Comparison of ENCODE assay signal across 11 cellular contexts in the genomic region with DNA sequence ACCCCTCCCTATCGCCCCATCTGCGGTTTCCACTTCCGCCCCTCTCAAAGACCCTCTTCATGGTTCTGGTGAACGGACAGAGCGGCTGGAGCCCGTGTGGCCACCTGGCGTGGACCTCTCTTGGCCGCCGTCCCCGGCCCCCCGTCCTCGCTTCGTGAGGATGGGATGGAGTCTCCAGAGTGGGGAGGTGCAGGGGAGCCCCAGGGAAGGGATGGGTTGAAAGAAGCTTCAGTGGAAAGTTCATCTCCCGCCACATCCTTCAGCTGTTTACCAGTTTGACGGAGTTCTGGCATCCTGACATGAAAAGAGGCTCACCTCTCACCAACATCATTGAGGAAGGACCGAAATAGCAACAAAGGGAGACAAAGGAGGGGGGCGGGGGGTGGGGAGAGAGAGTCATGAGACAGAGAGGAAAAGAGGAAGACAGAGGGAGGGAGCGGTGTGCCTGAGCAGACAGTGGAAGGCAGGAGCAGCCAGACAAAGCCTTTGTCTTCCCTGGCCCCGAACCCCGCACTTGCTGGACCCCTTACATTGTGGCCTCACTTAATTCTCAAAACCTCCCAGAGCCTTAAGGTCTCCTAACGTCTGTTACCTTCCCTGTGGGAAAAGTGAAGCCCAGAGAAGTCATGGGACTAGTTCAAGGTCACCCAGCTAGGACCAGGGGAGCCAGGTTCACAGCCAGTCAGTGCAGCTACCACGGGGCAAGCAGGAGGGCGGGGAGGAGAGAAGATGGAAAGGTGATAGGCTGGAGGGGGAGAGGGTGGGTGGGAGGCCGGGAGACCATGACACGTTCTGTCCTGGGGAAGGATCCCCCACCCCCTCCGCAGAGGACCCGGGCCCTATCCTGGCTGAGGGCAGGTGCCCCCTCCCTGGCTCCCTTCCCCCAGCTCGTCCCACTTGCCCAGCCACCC. TPM values are rescaled to one million over a fixed set of nuclear protein-coding genes. Genes with fewer than 3 reads are reported as not detected.
DNase-seq lines count a peak whose midpoint lies in the region; ATAC-seq and TF ChIP-seq lines count a peak whose summit lies in the region.
"Had no signal": no experiment of that assay in that cellular context is flagged by ENCODE, and none has a peak within 500 bp of the region (broad histone marks: within the 10 kb centered on the region; RNA-seq: fewer than 3 reads in every experiment).

No MANE protein-coding gene starts in this region.

- H3K9me3 Mint-ChIP-seq in GM23338 (no peaks in the 10 kb centered on the region), endothelial cell (ENCODE audit: unreplicated experiment) (no peaks in the 10 kb centered on the region)
- H3K9me3 Mint-ChIP-seq in activated naive CD4-positive, alpha-beta T cell treated with anti-CD3 and anti-CD28 coated beads for 36 hours = no peaks in the 10 kb centered on the region

- no peak for ATAC-seq in GM23338
- ATAC-seq: SK-N-SH treated with all-trans-retinoic acid at 6 μM for 48 hours had no signal

- TF ChIP-seq POLR2A in Peyer's patch (IDR thresholded peaks at IDR 0.05) (no peak), stomach (IDR thresholded peaks at IDR 0.05) (no peak)

- no peaks in the 10 kb centered on the region for H3F3A ChIP-seq in GM23338 (replicated peaks; ENCODE audit: low read depth)

- H3K27ac ChIP-seq in GM23338 (ENCODE audit: low read depth) = no peak overlapping the region
- H3K27ac ChIP-seq in Peyer's patch = peak overlapping the region; percentile 17 to 79 (median 66)
- H3K27ac ChIP-seq in stomach = no peak overlapping the region
- H3K27ac ChIP-seq: vagina had no signal

- H3K4me1 Mint-ChIP-seq in GM23338 (peaks cover 26% of the 10 kb centered on the region), endothelial cell (ENCODE audit: unreplicated experiment) (peaks cover 22% of the 10 kb centered on the region)
- H3K4me1 Mint-ChIP-seq in activated naive CD4-positive, alpha-beta T cell treated with anti-CD3 and anti-CD28 coated beads for 36 hours (ENCODE audit: low read depth) = peaks cover 85% of the 10 kb centered on the region

- peak overlapping the region; percentile 43; the same call in 1 of the 2 replicates for H3K4me2 ChIP-seq in GM23338

- H3K27me3 Mint-ChIP-seq in GM23338 (ENCODE audit: insufficient read depth, low read depth, poor library complexity) (peaks cover 20% of the 10 kb centered on the region), endothelial cell (ENCODE audit: unreplicated experiment) (peaks cover 11% of the 10 kb centered on the region)
- H3K27me3 Mint-ChIP-seq in activated naive CD4-positive, alpha-beta T cell treated with anti-CD3 and anti-CD28 coated beads for 36 hours (ENCODE audit: low read depth) = no peaks in the 10 kb centered on the region

- H3K4me1 ChIP-seq in GM23338 (ENCODE audit: insufficient read depth) = peaks cover 10% of the 10 kb centered on the region; the same call in 1 of the 2 replicates
- peaks cover 0 to 33% (median 18%) of the 10 kb centered on the region in 4 donors for H3K4me1 ChIP-seq in Peyer's patch
- peaks cover 10 to 62% (median 42%) of the 10 kb centered on the region in 4 donors for H3K4me1 ChIP-seq in stomach
- H3K4me1 ChIP-seq: vagina had no signal

- no peaks in the 10 kb centered on the region for H3K79me2 ChIP-seq in GM23338 (replicated peaks; ENCODE audit: insufficient read depth)

- H2AFZ ChIP-seq in GM23338 = 0 out of 2 replicates have a peak overlapping the region, but pooled peaks have one; percentile 23

- H3K9me2 ChIP-seq in GM23338 (ENCODE audit: insufficient read depth) = no peaks in the 10 kb centered on the region

- 69 to 81% (median 71%) methylated on average over 25 to 28 of the region's 28 CpGs for WGBS in stomach, 5 donors

- H3K4me3 ChIP-seq in GM23338 = no peak overlapping the region
- H3K4me3 ChIP-seq in Peyer's patch = no peak overlapping the region
- no peak overlapping the region for H3K4me3 ChIP-seq in stomach
- H3K4me3 ChIP-seq: vagina had no signal

- H3K27me3 ChIP-seq in GM23338 (ENCODE audit: insufficient read depth) (no peaks in the 10 kb centered on the region), Peyer's patch (no peaks in the 10 kb centered on the region), stomach (peaks cover 0 to 29% (median 2%) of the 10 kb centered on the region in 3 donors)
- H3K27me3 ChIP-seq: vagina had no signal

- intact Hi-C loops in activated naive CD4-positive, alpha-beta T cell treated with anti-CD3 and anti-CD28 coated beads for 36 hours (cut with micrococcal nuclease) = loop anchor here (1.0 to 10.0 kb wide), 7 partner anchors 16 to 308 kb away; a partner anchor contains a TSS
- intact Hi-C loops in posterior vena cava (cut with DNase I) (no loop called here), stomach (cut with DNase I; ENCODE audit: low total_unique reads) (no loop called here)

- no peak overlapping the region for H3K4me3 Mint-ChIP-seq in GM23338
- peak overlapping the region; percentile 87 for H3K4me3 Mint-ChIP-seq in activated naive CD4-positive, alpha-beta T cell treated with anti-CD3 and anti-CD28 coated beads for 36 hours
- no peak overlapping the region for H3K4me3 Mint-ChIP-seq in endothelial cell (ENCODE audit: unreplicated experiment)

- TF ChIP-seq CTCF in GM23338 (conservative IDR thresholded peaks at IDR 0.05; ENCODE audit: low read depth in 2 of 2) (no peak), Peyer's patch (IDR thresholded peaks at IDR 0.05) (no peak), endothelial cell (IDR thresholded peaks at IDR 0.05; ENCODE audit: unreplicated experiment) (no peak), stomach (IDR thresholded peaks at IDR 0.05) (no peak)

- no peaks in the 10 kb centered on the region for H4K20me1 ChIP-seq in GM23338 (replicated peaks; ENCODE audit: insufficient read depth)

- H3K36me3 ChIP-seq in GM23338 (ENCODE audit: insufficient read depth) = no peaks in the 10 kb centered on the region
- H3K36me3 ChIP-seq in Peyer's patch = no peaks in the 10 kb centered on the region
- H3K36me3 ChIP-seq in stomach = no peaks in the 10 kb centered on the region
- H3K36me3 ChIP-seq: vagina had no signal

- CTCF ChIA-PET in activated naive CD4-positive, alpha-beta T cell treated with anti-CD3 and anti-CD28 coated beads for 36 hours (lab: Charles Lee) = interaction anchor here (0.8 to 1.8 kb wide), 3 partner anchors 49 to 161 kb away, joined by 3 to 5 read pairs (median 4); no protein-coding TSS in a partner anchor

- no peak for TF ChIP-seq EP300 in stomach (IDR thresholded peaks at IDR 0.05)

- no peaks in the 10 kb centered on the region for H3K36me3 Mint-ChIP-seq in GM23338 (ENCODE audit: low read depth)
- H3K36me3 Mint-ChIP-seq in activated naive CD4-positive, alpha-beta T cell treated with anti-CD3 and anti-CD28 coated beads for 36 hours (ENCODE audit: low read depth) = peaks cover 67% of the 10 kb centered on the region
- no peaks in the 10 kb centered on the region for H3K36me3 Mint-ChIP-seq in endothelial cell (ENCODE audit: low read depth, unreplicated experiment)

- no peak overlapping the region for H3K27ac Mint-ChIP-seq in GM23338
- peak overlapping the region; percentile 100 for H3K27ac Mint-ChIP-seq in activated naive CD4-positive, alpha-beta T cell treated with anti-CD3 and anti-CD28 coated beads for 36 hours
- H3K27ac Mint-ChIP-seq in endothelial cell (ENCODE audit: unreplicated experiment) = no peak overlapping the region

- no peaks in the 10 kb centered on the region for H3K9me3 ChIP-seq in Peyer's patch
- no peaks in the 10 kb centered on the region for H3K9me3 ChIP-seq in stomach
- H3K9me3 ChIP-seq: vagina had no signal

- no peak for DNase-seq in GM23338 (ENCODE audit: low spot score)
- peak in 2 of 3 donors; percentile 68 to 77 for DNase-seq in Peyer's patch
- peak; percentile 85 for DNase-seq in activated naive CD4-positive, alpha-beta T cell treated with anti-CD3 and anti-CD28 coated beads for 36 hours
- DNase-seq in posterior vena cava (ENCODE audit: low spot score) = peak; percentile 65
- no peak for DNase-seq in NCI-H1105 (lab: John Stamatoyannopoulos, UW)
- no peak for DNase-seq in endothelial cell (ENCODE audit: low spot score)
- no peak for DNase-seq in NCI-H774 (lab: John Stamatoyannopoulos, UW)
- DNase-seq in stomach = no peak

TF ChIP-seq in GM23338, 12 proteins besides CTCF, POLR2A, EP300 and RAD21:
- TF ChIP-seq, protein P1, sequence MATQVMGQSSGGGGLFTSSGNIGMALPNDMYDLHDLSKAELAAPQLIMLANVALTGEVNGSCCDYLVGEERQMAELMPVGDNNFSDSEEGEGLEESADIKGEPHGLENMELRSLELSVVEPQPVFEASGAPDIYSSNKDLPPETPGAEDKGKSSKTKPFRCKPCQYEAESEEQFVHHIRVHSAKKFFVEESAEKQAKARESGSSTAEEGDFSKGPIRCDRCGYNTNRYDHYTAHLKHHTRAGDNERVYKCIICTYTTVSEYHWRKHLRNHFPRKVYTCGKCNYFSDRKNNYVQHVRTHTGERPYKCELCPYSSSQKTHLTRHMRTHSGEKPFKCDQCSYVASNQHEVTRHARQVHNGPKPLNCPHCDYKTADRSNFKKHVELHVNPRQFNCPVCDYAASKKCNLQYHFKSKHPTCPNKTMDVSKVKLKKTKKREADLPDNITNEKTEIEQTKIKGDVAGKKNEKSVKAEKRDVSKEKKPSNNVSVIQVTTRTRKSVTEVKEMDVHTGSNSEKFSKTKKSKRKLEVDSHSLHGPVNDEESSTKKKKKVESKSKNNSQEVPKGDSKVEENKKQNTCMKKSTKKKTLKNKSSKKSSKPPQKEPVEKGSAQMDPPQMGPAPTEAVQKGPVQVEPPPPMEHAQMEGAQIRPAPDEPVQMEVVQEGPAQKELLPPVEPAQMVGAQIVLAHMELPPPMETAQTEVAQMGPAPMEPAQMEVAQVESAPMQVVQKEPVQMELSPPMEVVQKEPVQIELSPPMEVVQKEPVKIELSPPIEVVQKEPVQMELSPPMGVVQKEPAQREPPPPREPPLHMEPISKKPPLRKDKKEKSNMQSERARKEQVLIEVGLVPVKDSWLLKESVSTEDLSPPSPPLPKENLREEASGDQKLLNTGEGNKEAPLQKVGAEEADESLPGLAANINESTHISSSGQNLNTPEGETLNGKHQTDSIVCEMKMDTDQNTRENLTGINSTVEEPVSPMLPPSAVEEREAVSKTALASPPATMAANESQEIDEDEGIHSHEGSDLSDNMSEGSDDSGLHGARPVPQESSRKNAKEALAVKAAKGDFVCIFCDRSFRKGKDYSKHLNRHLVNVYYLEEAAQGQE (IDR thresholded peaks at IDR 0.05; ENCODE audit: unreplicated experiment) = no peak

RNA-seq across cellular contexts. Expression of a gene that starts 54.9 kb away (rescaled TPM):
- total RNA-seq in GM23338 (2014; rRNA removed; shearing (Covaris generic)) = 0.49 and 1.9 TPM in 2 replicates
- polyA plus RNA-seq in GM23338 (2016; fragmentation: Nextera tagmentation; extraction: Ambion mirVana) (not detected in 2 replicates), stomach (1 to 10 TPM; 1.1 to 1.2 (median 1.1) TPM)
- total RNA-seq in Peyer's patch (10 to 100 TPM in 1 of 4 donors, 1 to 10 TPM in 3; 3.3 to 15.7 (median 4.7) TPM), posterior vena cava (under 1 TPM; 0.43 to 0.93 TPM), endothelial cell (ENCODE audit: unreplicated experiment) (0.33 TPM), stomach (1 to 10 TPM in 3 of 5 donors, not detected in 2; 1.6 to 2.8 (median 2.3) TPM)
- 100 to 1,000 TPM; 227 to 234 TPM for total RNA-seq in activated naive CD4-positive, alpha-beta T cell treated with anti-CD3 and anti-CD28 coated beads for 36 hours
- total RNA-seq: G401 had no signal

Comparison
In these comparisons a context has a peak if more than half of its experiments do, and no peak if none do; other contexts are left out.
1. DNase-seq: peak in Peyer's patch (2 of 3), activated naive CD4-positive, alpha-beta T cell treated with anti-CD3 and anti-CD28 coated beads for 36 hours (single experiment) and posterior vena cava (single experiment); none in GM23338 (single experiment), NCI-H1105 (single experiment), endothelial cell (single experiment), NCI-H774 (single experiment) and stomach (single experiment).
2. H3K27ac ChIP-seq: peak in Peyer's patch (4 of 4); none in GM23338 (single experiment) and stomach (0 of 5).
3. RNA of a gene that starts 54.9 kb away (total RNA-seq): 227 to 234 TPM in activated naive CD4-positive, alpha-beta T cell treated with anti-CD3 and anti-CD28 coated beads for 36 hours; 3.3 to 15.7 TPM in Peyer's patch, 1.6 to 2.8 TPM in stomach, 0.43 to 0.93 TPM in posterior vena cava, 0.49 to 1.9 TPM in GM23338 and 0.33 TPM in endothelial cell (single experiment); every median in the first group is over 10 times any median in the second.